Comparison of ENCODE assay signal across 2 cellular contexts in the genomic region with DNA sequence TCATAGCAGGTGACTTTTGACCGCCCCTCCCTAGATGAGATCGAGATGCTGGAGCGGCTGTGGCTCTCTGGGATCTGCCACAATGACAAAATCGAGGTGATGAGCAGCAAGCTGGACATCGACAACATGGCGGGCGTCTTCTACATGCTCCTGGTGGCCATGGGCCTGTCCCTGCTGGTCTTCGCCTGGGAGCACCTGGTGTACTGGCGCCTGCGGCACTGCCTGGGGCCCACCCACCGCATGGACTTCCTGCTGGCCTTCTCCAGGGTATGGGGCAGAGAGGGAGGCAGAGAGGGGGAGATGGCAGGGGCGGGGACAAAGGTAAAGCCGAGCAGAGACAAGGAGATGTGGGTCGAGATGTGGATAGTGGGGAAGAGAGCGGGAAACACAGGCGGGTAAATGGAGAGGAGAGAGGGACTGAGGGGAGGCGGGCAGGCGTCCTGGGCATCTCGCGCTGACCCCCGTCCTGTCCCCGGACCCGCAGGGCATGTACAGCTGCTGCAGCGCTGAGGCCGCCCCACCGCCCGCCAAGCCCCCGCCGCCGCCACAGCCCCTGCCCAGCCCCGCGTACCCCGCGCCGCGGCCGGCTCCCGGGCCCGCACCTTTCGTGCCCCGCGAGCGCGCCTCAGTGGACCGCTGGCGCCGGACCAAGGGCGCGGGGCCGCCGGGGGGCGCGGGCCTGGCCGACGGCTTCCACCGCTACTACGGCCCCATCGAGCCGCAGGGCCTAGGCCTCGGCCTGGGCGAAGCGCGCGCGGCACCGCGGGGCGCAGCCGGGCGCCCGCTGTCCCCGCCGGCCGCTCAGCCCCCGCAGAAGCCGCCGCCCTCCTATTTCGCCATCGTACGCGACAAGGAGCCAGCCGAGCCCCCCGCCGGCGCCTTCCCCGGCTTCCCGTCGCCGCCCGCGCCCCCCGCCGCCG.
TF ChIP-seq lines count a peak whose summit lies in the region.

No MANE protein-coding gene starts in this region.

TF ChIP-seq in K562, 482 proteins besides CTCF, POLR2A, EP300 and RAD21:
- TF ChIP-seq ZNF174 (CRISPR knock-in tag; IDR thresholded peaks at IDR 0.05) (no peak), CXXC5 (CRISPR knock-in tag; IDR thresholded peaks at IDR 0.05) (no peak), ZKSCAN1 (IDR thresholded peaks at IDR 0.05; ENCODE audit: low read depth, low read length) (no peak), RFX5 (IDR thresholded peaks at IDR 0.05; ENCODE audit: low read depth, low read length) (no peak), NCOA6 (IDR thresholded peaks at IDR 0.05) (no peak)
- TF ChIP-seq, protein P1, sequence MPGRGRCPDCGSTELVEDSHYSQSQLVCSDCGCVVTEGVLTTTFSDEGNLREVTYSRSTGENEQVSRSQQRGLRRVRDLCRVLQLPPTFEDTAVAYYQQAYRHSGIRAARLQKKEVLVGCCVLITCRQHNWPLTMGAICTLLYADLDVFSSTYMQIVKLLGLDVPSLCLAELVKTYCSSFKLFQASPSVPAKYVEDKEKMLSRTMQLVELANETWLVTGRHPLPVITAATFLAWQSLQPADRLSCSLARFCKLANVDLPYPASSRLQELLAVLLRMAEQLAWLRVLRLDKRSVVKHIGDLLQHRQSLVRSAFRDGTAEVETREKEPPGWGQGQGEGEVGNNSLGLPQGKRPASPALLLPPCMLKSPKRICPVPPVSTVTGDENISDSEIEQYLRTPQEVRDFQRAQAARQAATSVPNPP (IDR thresholded peaks at IDR 0.05; ENCODE audit: borderline replicate concordance, insufficient read depth, insufficient read length) = no peak
- TF ChIP-seq, protein P2, sequence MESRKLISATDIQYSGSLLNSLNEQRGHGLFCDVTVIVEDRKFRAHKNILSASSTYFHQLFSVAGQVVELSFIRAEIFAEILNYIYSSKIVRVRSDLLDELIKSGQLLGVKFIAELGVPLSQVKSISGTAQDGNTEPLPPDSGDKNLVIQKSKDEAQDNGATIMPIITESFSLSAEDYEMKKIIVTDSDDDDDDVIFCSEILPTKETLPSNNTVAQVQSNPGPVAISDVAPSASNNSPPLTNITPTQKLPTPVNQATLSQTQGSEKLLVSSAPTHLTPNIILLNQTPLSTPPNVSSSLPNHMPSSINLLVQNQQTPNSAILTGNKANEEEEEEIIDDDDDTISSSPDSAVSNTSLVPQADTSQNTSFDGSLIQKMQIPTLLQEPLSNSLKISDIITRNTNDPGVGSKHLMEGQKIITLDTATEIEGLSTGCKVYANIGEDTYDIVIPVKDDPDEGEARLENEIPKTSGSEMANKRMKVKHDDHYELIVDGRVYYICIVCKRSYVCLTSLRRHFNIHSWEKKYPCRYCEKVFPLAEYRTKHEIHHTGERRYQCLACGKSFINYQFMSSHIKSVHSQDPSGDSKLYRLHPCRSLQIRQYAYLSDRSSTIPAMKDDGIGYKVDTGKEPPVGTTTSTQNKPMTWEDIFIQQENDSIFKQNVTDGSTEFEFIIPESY (CRISPR knock-in tag; IDR thresholded peaks at IDR 0.05) = peak; percentile 25; the same call in 1 of the 2 replicates
- TF ChIP-seq, protein P3, sequence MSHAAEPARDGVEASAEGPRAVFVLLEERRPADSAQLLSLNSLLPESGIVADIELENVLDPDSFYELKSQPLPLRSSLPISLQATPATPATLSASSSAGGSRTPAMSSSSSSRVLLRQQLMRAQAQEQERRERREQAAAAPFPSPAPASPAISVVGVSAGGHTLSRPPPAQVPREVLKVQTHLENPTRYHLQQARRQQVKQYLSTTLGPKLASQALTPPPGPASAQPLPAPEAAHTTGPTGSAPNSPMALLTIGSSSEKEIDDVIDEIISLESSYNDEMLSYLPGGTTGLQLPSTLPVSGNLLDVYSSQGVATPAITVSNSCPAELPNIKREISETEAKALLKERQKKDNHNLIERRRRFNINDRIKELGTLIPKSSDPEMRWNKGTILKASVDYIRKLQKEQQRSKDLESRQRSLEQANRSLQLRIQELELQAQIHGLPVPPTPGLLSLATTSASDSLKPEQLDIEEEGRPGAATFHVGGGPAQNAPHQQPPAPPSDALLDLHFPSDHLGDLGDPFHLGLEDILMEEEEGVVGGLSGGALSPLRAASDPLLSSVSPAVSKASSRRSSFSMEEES (CRISPR knock-in tag; IDR thresholded peaks at IDR 0.05) = no peak
- TF ChIP-seq, protein P4, sequence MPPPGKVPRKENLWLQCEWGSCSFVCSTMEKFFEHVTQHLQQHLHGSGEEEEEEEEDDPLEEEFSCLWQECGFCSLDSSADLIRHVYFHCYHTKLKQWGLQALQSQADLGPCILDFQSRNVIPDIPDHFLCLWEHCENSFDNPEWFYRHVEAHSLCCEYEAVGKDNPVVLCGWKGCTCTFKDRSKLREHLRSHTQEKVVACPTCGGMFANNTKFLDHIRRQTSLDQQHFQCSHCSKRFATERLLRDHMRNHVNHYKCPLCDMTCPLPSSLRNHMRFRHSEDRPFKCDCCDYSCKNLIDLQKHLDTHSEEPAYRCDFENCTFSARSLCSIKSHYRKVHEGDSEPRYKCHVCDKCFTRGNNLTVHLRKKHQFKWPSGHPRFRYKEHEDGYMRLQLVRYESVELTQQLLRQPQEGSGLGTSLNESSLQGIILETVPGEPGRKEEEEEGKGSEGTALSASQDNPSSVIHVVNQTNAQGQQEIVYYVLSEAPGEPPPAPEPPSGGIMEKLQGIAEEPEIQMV (tag; conservative IDR thresholded peaks at IDR 0.05; ENCODE audit: low read depth) = no peak

TF ChIP-seq in HEK293T, 16 proteins besides CTCF, POLR2A, EP300 and RAD21:
- TF ChIP-seq ARNT (IDR thresholded peaks at IDR 0.05) (no peak), FOXM1 (IDR thresholded peaks at IDR 0.05; ENCODE audit: borderline replicate concordance) (no peak), FOXK2 (IDR thresholded peaks at IDR 0.05) (no peak), LEF1 (IDR thresholded peaks at IDR 0.05; ENCODE audit: borderline replicate concordance) (no peak), NFRKB (IDR thresholded peaks at IDR 0.05) (no peak), ELF4 (IDR thresholded peaks at IDR 0.05) (no peak), FOXA1 (IDR thresholded peaks at IDR 0.05) (no peak), ZNF384 (IDR thresholded peaks at IDR 0.05) (no peak), HDGF (IDR thresholded peaks at IDR 0.05; ENCODE audit: borderline replicate concordance) (no peak)
